In genomic region chr2:113007250-113007649, GRCh38 we compare ENCODE assay signal across 12 cellular contexts. TPM values are rescaled to one million over a fixed set of nuclear protein-coding genes. Genes with fewer than 3 reads are reported as not detected.
"Had no signal": no experiment of that assay in that cellular context is flagged by ENCODE, and none has a peak within 500 bp of the region (broad histone marks: within the 10 kb centered on the region; RNA-seq: fewer than 3 reads in every experiment).

No MANE protein-coding gene starts in this region.

- H3K36me3 ChIP-seq: HAP-1 had no signal

- H3K9me3 ChIP-seq: HAP-1 had no signal

- ATAC-seq: HCT116 had no signal

- H3K27ac ChIP-seq: GM23248, HL-60, KMS-11 had no signal

- H3K4me3 ChIP-seq: GM23248, HAP-1 had no signal

- DNase-seq: GM23248, GOT3, H7, HFFc6, IMR-90, KBM-7 had no signal

- H3K4me1 ChIP-seq: HAP-1 had no signal

- H3K9ac ChIP-seq: GM23248, KMS-11 had no signal

- H3K4me2 ChIP-seq: KMS-11 had no signal

- H2AFZ ChIP-seq: GM23248 had no signal

RNA-seq across cellular contexts. Expression of gene IL36A, which starts 2.0 kb away (rescaled TPM):
- total RNA-seq: GM23248, H4, H7, HFFc6, HT1080, IMR-90 had no signal
- polyA plus RNA-seq: GM23248, IMR-90 had no signal

RNA-seq across cellular contexts. Expression of gene IL36G, which starts 29.4 kb away (rescaled TPM):
- total RNA-seq: GM23248, H4, H7, HFFc6, HT1080, IMR-90 had no signal
- polyA plus RNA-seq: GM23248, IMR-90 had no signal

RNA-seq across cellular contexts. Expression of gene IL36B, which starts 45.4 kb away (rescaled TPM):
- total RNA-seq: GM23248, H4, H7, HFFc6, HT1080, IMR-90 had no signal
- polyA plus RNA-seq: GM23248, IMR-90 had no signal

RNA-seq across cellular contexts. Expression of gene IL36RN, which starts 51.7 kb away (rescaled TPM):
- total RNA-seq: GM23248, H4, H7, HFFc6, HT1080, IMR-90 had no signal
- polyA plus RNA-seq: GM23248, IMR-90 had no signal
